Comparison of ENCODE assay signal across 1 cellular context in the genomic region with DNA sequence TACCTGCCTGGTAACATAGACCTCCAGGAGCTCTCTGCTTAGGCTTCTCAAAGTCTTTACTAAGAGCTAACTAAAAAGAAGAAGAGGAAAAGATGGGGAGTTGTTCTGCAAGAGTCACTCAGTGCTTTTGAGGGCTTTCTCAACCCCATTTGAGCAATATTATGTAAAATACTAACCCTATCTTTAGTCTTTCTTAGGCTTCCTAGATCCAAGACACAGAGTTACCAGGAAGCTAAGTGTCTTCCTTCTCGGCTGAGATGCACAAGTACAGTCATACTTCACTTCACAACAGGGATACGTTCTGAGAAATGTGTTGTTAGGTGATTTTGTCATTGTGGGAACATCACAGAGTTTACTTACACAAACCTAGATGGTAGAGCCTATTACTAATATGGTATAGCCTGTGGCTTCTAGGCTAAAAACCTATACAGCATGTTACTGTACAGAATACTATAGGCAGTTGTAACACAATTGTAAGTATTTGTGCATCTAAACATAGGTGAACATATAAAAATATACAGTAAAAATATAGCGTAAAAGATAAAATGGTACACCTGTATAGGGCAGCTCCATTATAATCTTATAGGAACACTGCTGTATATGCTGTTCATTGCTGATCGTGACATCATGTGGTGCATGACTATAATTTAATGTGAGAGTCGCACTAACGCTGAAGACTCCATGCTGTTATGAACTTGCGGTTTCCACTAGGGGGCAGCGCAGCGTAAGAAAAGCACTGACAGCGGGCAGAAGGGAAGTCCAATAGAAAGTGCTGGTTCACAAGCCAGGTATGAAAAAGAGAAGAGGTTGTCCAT.
TF ChIP-seq lines count a peak whose summit lies in the region.

No MANE protein-coding gene starts in this region.

TF ChIP-seq in neural cell, 6 proteins besides CTCF, POLR2A, EP300 and RAD21:
- TF ChIP-seq TAF1 (IDR thresholded peaks at IDR 0.05; ENCODE audit: low read depth) (no peak), REST (IDR thresholded peaks at IDR 0.05; ENCODE audit: borderline replicate concordance) (no peak), SMC3 (conservative IDR thresholded peaks at IDR 0.05; ENCODE audit: poor library complexity) (peak; percentile 91), MXI1 (conservative IDR thresholded peaks at IDR 0.05; ENCODE audit: poor library complexity, severe bottlenecking) (no peak), POLR2AphosphoS5 (IDR thresholded peaks at IDR 0.05) (no peak)
TF ChIP-seq in neural cell: peak in this region for 1.
